Comparison of ENCODE assay signal across 26 cellular contexts in the genomic region with DNA sequence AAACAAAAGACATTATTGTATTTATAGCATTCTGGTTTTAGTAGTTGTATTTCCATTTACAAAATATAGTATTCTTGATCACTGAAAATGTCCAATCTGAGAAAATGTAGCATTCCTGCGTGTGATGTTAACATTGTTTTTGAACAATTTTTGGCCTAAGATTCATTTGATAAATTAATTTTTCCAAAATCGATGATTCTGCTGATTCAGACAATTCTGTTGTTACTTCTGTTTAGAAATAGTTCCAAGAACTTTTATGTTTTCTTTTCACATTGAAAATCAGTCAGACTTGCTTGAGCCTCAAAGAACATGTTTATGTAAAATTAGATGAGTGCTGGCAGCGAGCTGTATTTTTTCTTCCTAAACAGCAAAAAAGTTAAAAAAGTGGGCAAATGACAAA.
DNase-seq lines count a peak whose midpoint lies in the region; ATAC-seq, FAIRE-seq and TF ChIP-seq lines count a peak whose summit lies in the region.
"Had no signal": no experiment of that assay in that cellular context is flagged by ENCODE, and none has a peak within 500 bp of the region (broad histone marks: within the 10 kb centered on the region; RNA-seq: fewer than 3 reads in every experiment).

No MANE protein-coding gene starts in this region.

- no peaks in the 10 kb centered on the region for H3K79me1 ChIP-seq in IMR-90 (ENCODE audit: low read depth in 1 of 2, low read length in 2 of 2)
- no peaks in the 10 kb centered on the region for H3K79me1 ChIP-seq in mesendoderm (ENCODE audit: low read length)

- TF ChIP-seq EP300 in HepG2 (IDR thresholded peaks at IDR 0.05; ENCODE audit: low read depth in 2 of 2, low read length in 2 of 2) (no peak), HepG2 (CRISPR knock-in tag; IDR thresholded peaks at IDR 0.05; ENCODE audit: borderline replicate concordance) (no peak), K562 (IDR thresholded peaks at IDR 0.05; ENCODE audit: low read length) (no peak)

- POLR2A ChIA-PET in HepG2 (lab: Yijun Ruan, JAX) (no interaction called here), IMR-90 (lab: Charles Lee; ENCODE audit: unreplicated experiment) (no interaction called here), K562 (lab: Yijun Ruan, JAX) (interaction anchor here (0.5 kb wide), 1 partner anchor 682 kb away, joined by 3 read pairs; no protein-coding TSS in a partner anchor)

- H2AK5ac ChIP-seq in IMR-90 (ENCODE audit: low read depth, low read length) (no peak overlapping the region), mesendoderm (ENCODE audit: low read length) (no peak overlapping the region)

- FAIRE-seq in HepG2 (lab: Jason Lieb, UNC) (no peak), K562 (lab: Jason Lieb, UNC) (no peak)
- FAIRE-seq: GM12878, GM12892, GM18507, GM19239 had no signal

- no peaks in the 10 kb centered on the region for H3K79me2 ChIP-seq in HepG2 (ENCODE audit: insufficient read depth, low read length)
- no peaks in the 10 kb centered on the region for H3K79me2 ChIP-seq in K562 (ENCODE audit: control insufficient read depth, insufficient read depth, low read length)
- no peaks in the 10 kb centered on the region for H3K79me2 ChIP-seq in mesendoderm (ENCODE audit: control insufficient read depth, insufficient read depth, low read length)

- H3K4me2 ChIP-seq in HepG2 (ENCODE audit: low read depth, low read length) (no peak overlapping the region), IMR-90 (ENCODE audit: low read depth, low read length) (no peak overlapping the region), K562 (ENCODE audit: insufficient read depth, low read length) (no peak overlapping the region), mesendoderm (ENCODE audit: low read length) (no peak overlapping the region)
- H3K4me2 ChIP-seq: BLaER1 had no signal

- no peak overlapping the region for H3K9ac ChIP-seq in HepG2 (ENCODE audit: insufficient read depth, low read depth, low read length)
- no peak overlapping the region for H3K9ac ChIP-seq in IMR-90 (ENCODE audit: low read depth, low read length)
- no peak overlapping the region for H3K9ac ChIP-seq in K562 (ENCODE audit: insufficient read depth in 1 of 2, low read depth in 2 of 2, low read length in 2 of 2)
- no peak overlapping the region for H3K9ac ChIP-seq in mesendoderm (ENCODE audit: low read length)
- H3K9ac ChIP-seq: BLaER1 had no signal

- DNase-seq in HepG2 (ENCODE audit: low spot score) = no peak
- DNase-seq in right lobe of liver = no peak
- DNase-seq in IMR-90 = no peak
- no peak for DNase-seq in K562 (ENCODE audit: extremely low read depth in 1 of 4, low spot score in 3 of 4)
- no peak for DNase-seq in mesendoderm
- DNase-seq: ACHN; BE2C; C1 segment of cervical spinal cord; CD4-positive, alpha-beta memory T cell; CD4-positive, CD25-positive, alpha-beta regulatory T cell; CD8-positive, alpha-beta memory T cell; COR-L47; DMS 273 treated with DMSO at 0.1 percent for 48 hours; DMS153; DMS53; DMS79; DND-41; EL; GDM1 had no signal

- CTCF ChIA-PET in HepG2 (lab: Yijun Ruan, JAX; ENCODE audit: low intra/inter-chr PET ratio, low total read pairs) (no interaction called here), IMR-90 (lab: Yijun Ruan, JAX) (no interaction called here), K562 (lab: Yijun Ruan, JAX; ENCODE audit: low intra/inter-chr PET ratio) (no interaction called here)

- no peak overlapping the region for H4K91ac ChIP-seq in IMR-90 (ENCODE audit: insufficient read depth, low read depth, low read length)

- H2BK20ac ChIP-seq in IMR-90 (ENCODE audit: low read depth, low read length) = no peak overlapping the region

- H2AFZ ChIP-seq in HepG2 (ENCODE audit: low read length) (no peak overlapping the region), IMR-90 (replicated peaks; ENCODE audit: low read length, poor library complexity) (no peak overlapping the region), K562 (ENCODE audit: low read depth, low read length) (no peak overlapping the region)

- H2BK5ac ChIP-seq in IMR-90 (ENCODE audit: low read depth, low read length, poor library complexity, severe bottlenecking) (no peak overlapping the region), mesendoderm (ENCODE audit: low read length) (no peak overlapping the region)

- no peak overlapping the region for H3K4ac ChIP-seq in IMR-90 (ENCODE audit: low read depth, low read length)
- no peak overlapping the region for H3K4ac ChIP-seq in mesendoderm (ENCODE audit: low read depth, low read length)

- BruUV-seq in HepG2 (replicated peaks; lab: Mats Ljungman, UMichigan) = no TSS peak
- BruUV-seq in IMR-90 (replicated peaks; lab: Mats Ljungman, UMichigan) = no TSS peak
- BruUV-seq in K562 (replicated peaks; lab: Mats Ljungman, UMichigan) = no TSS peak

- H3K18ac ChIP-seq in IMR-90 (ENCODE audit: low read depth, low read length) (no peak overlapping the region), mesendoderm (ENCODE audit: low read length) (no peak overlapping the region)

- H3K14ac ChIP-seq in IMR-90 (replicated peaks; ENCODE audit: low read depth, low read length) = no peak overlapping the region

- H2AK9ac ChIP-seq in IMR-90 (replicated peaks; ENCODE audit: low read depth, low read length, poor library complexity) = no peak overlapping the region

- no peak overlapping the region for H3K56ac ChIP-seq in IMR-90 (ENCODE audit: extremely low read depth, insufficient read depth, low read length)
- H3K56ac ChIP-seq in mesendoderm (ENCODE audit: low read length) = no peak overlapping the region

- ATAC-seq in HepG2 (no peak), right lobe of liver (no peak), IMR-90 (ENCODE audit: low read depth) (no peak), K562 (no peak), GM18519 (IDR thresholded peaks at IDR 0.05; ENCODE audit: low FRiP score, unreplicated experiment) (no peak)
- ATAC-seq: GM12878 had no signal

- H2BK15ac ChIP-seq in IMR-90 (ENCODE audit: low read depth, low read length) (no peak overlapping the region), mesendoderm (replicated peaks; ENCODE audit: low read depth) (no peak overlapping the region)

- no peak overlapping the region for H3K23ac ChIP-seq in IMR-90 (ENCODE audit: low read depth, low read length)
- H3K23ac ChIP-seq in mesendoderm (ENCODE audit: low read length) = no peak overlapping the region

- TF ChIP-seq RAD21 in HepG2 (CRISPR knock-in tag; IDR thresholded peaks at IDR 0.05) = no peak
- TF ChIP-seq RAD21 in IMR-90 (IDR thresholded peaks at IDR 0.05; ENCODE audit: low read length) = no peak
- no peak for TF ChIP-seq RAD21 in K562 (CRISPR knock-in tag; conservative IDR thresholded peaks at IDR 0.05 in 1 of 2, IDR thresholded peaks at IDR 0.05 in 1 of 2)

- H3K27me3 ChIP-seq in HepG2 (ENCODE audit: control insufficient read depth in 1 of 2, insufficient read depth in 2 of 2, low read length in 2 of 2) (no peaks in the 10 kb centered on the region), right lobe of liver (no peaks in the 10 kb centered on the region), IMR-90 (ENCODE audit: control insufficient read depth, insufficient read depth, low read length) (no peaks in the 10 kb centered on the region), K562 (ENCODE audit: control insufficient read depth in 2 of 2, insufficient read depth in 2 of 2, low read length in 2 of 2) (no peaks in the 10 kb centered on the region), mesendoderm (ENCODE audit: insufficient read depth, low read length, poor library complexity) (no peaks in the 10 kb centered on the region)
- H3K27me3 ChIP-seq: BE2C, BLaER1 had no signal

- H4K5ac ChIP-seq in IMR-90 (ENCODE audit: low read depth, low read length) (no peak overlapping the region), mesendoderm (ENCODE audit: low read length) (no peak overlapping the region)

- H4K20me1 ChIP-seq in HepG2 (ENCODE audit: insufficient read depth, low read length) (no peaks in the 10 kb centered on the region), IMR-90 (ENCODE audit: insufficient read depth, low read length) (no peaks in the 10 kb centered on the region), K562 (replicated peaks; ENCODE audit: control insufficient read depth, insufficient read depth, low read length) (no peaks in the 10 kb centered on the region)
- H4K20me1 ChIP-seq: BLaER1 had no signal

- H3K4me1 ChIP-seq in HepG2 (ENCODE audit: insufficient read depth, low read length) (no peaks in the 10 kb centered on the region), right lobe of liver (no peaks in the 10 kb centered on the region), IMR-90 (ENCODE audit: control insufficient read depth, insufficient read depth, low read length) (no peaks in the 10 kb centered on the region), K562 (replicated peaks in 1 of 2; ENCODE audit: control insufficient read depth in 2 of 2, insufficient read depth in 2 of 2, low read length in 2 of 2) (no peaks in the 10 kb centered on the region), mesendoderm (ENCODE audit: control insufficient read depth, low read depth, low read length) (no peaks in the 10 kb centered on the region)
- H3K4me1 ChIP-seq: BLaER1 had no signal

- TF ChIP-seq POLR2A in HepG2 (IDR thresholded peaks at IDR 0.05; ENCODE audit: insufficient read depth in 1 of 2, low read depth in 2 of 2, low read length in 2 of 2) = no peak
- no peak for TF ChIP-seq POLR2A in right lobe of liver (IDR thresholded peaks at IDR 0.05)
- TF ChIP-seq POLR2A in IMR-90 (IDR thresholded peaks at IDR 0.05; ENCODE audit: low read depth, low read length) = no peak
- TF ChIP-seq POLR2A in K562 (conservative IDR thresholded peaks at IDR 0.05) = no peak

- in situ Hi-C loops in HepG2 (cut with HindIII; ENCODE audit: extremely low pct_ligation_motif_present, low pct_unique_long_range_greater_than_20kb) (no loop called here), IMR-90 (cut with MboI; ENCODE audit: low sequenced_read_pairs) (no loop called here), K562 (cut with MboI) (no loop called here)

- WGBS in HepG2 (ENCODE audit: low lambda C conversion rate) = 3% methylated on average over 3 of the region's 3 CpGs
- 42% methylated on average over 3 of the region's 3 CpGs for WGBS in right lobe of liver (ENCODE audit: insufficient coverage, low coverage, low lambda C conversion rate, missing lambda C conversion rate)
- no CpG with 5 or more reads among the region's 3 CpGs for WGBS in IMR-90 (ENCODE audit: extremely low coverage in 2 of 2, insufficient read length in 1 of 2), 2 experiments
- whole genome bisulfite sequencing in K562 (ENCODE audit: insufficient coverage, low coverage, missing lambda C conversion rate) = 0% methylated on average over 3 of the region's 3 CpGs
- no CpG with 5 or more reads among the region's 3 CpGs for WGBS in mesendoderm (ENCODE audit: extremely low coverage, insufficient coverage, low lambda C conversion rate)

- intact Hi-C loops in HepG2 (cut with micrococcal nuclease; ENCODE audit: unreplicated experiment) = no loop called here
- intact Hi-C loops in right lobe of liver (cut with DNase I) = no loop called here
- intact Hi-C loops in IMR-90 (cut with micrococcal nuclease) = no loop called here
- intact Hi-C loops in K562 (cut with micrococcal nuclease) = loop anchor here (5.0 kb wide), 1 partner anchor 51 kb away; no protein-coding TSS in a partner anchor

- TF ChIP-seq CTCF in HepG2 (CRISPR knock-in tag; IDR thresholded peaks at IDR 0.05) = no peak
- TF ChIP-seq CTCF in right lobe of liver (IDR thresholded peaks at IDR 0.05) = no peak
- TF ChIP-seq CTCF in IMR-90 (conservative IDR thresholded peaks at IDR 0.05; ENCODE audit: low read depth, low read length) = no peak
- no peak for TF ChIP-seq CTCF in K562 (IDR thresholded peaks at IDR 0.05 in 2 of 3, conservative IDR thresholded peaks at IDR 0.05 in 1 of 3; ENCODE audit: insufficient read depth in 2 of 3, low read depth in 1 of 3, low read length in 3 of 3)

- no peaks in the 10 kb centered on the region for H3K36me3 ChIP-seq in HepG2 (replicated peaks in 1 of 2; ENCODE audit: control insufficient read depth in 1 of 2, insufficient read depth in 2 of 2, low read length in 2 of 2)
- H3K36me3 ChIP-seq in right lobe of liver = no peaks in the 10 kb centered on the region
- H3K36me3 ChIP-seq in IMR-90 (ENCODE audit: control insufficient read depth, insufficient read depth, low read length) = no peaks in the 10 kb centered on the region
- H3K36me3 ChIP-seq in K562 (ENCODE audit: control insufficient read depth, insufficient read depth, low read length) = no peaks in the 10 kb centered on the region
- no peaks in the 10 kb centered on the region for H3K36me3 ChIP-seq in mesendoderm (ENCODE audit: control insufficient read depth, insufficient read depth, low read length)
- H3K36me3 ChIP-seq: BE2C, BLaER1 had no signal

- H2BK120ac ChIP-seq in IMR-90 (ENCODE audit: low read depth, low read length) (no peak overlapping the region), mesendoderm (ENCODE audit: low read depth, low read length) (no peak overlapping the region)

- H4K8ac ChIP-seq in IMR-90 (ENCODE audit: low read depth in 2 of 2, low read length in 2 of 2) (no peak overlapping the region), mesendoderm (ENCODE audit: low read depth, low read length) (no peak overlapping the region)

- peaks cover 93% of the 10 kb centered on the region for H3K9me3 ChIP-seq in HepG2 (ENCODE audit: low read length)
- no peaks in the 10 kb centered on the region for H3K9me3 ChIP-seq in right lobe of liver
- peaks cover 5% of the 10 kb centered on the region; the same call in 1 of the 2 replicates for H3K9me3 ChIP-seq in IMR-90 (ENCODE audit: control insufficient read depth, insufficient read depth, low read length)
- peaks cover 4% of the 10 kb centered on the region; the same call in 1 of the 2 replicates for H3K9me3 ChIP-seq in K562 (replicated peaks; ENCODE audit: control insufficient read depth, insufficient read depth, low read depth, low read length)
- H3K9me3 ChIP-seq: BE2C had no signal

- H3K9me1 ChIP-seq in IMR-90 (ENCODE audit: insufficient read depth, low read length) (no peaks in the 10 kb centered on the region), K562 (ENCODE audit: control insufficient read depth, insufficient read depth, low read length) (no peaks in the 10 kb centered on the region)

- dilution Hi-C loops in IMR-90 (cut with HindIII; ENCODE audit: low sequenced_read_pairs, unreplicated experiment) = no loop called here

- no peak overlapping the region for H3K27ac ChIP-seq in HepG2 (ENCODE audit: extremely low read length, insufficient read depth, low read length)
- H3K27ac ChIP-seq in right lobe of liver = no peak overlapping the region
- H3K27ac ChIP-seq in IMR-90 (ENCODE audit: insufficient read depth, low read length) = no peak overlapping the region
- no peak overlapping the region for H3K27ac ChIP-seq in K562 (ENCODE audit: extremely low read depth, low read depth, low read length)
- H3K27ac ChIP-seq in mesendoderm (ENCODE audit: low read depth, low read length) = no peak overlapping the region
- H3K27ac ChIP-seq: 22Rv1, BLaER1 had no signal

- H3K4me3 ChIP-seq in HepG2 (replicated peaks in 1 of 3; ENCODE audit: insufficient read depth in 1 of 3, low read depth in 2 of 3, low read length in 3 of 3) (no peak overlapping the region), right lobe of liver (no peak overlapping the region), IMR-90 (ENCODE audit: insufficient read depth, low read depth, low read length) (no peak overlapping the region), K562 (no peak overlapping the region), mesendoderm (ENCODE audit: low read length) (no peak overlapping the region)
- H3K4me3 ChIP-seq: BLaER1, GM12878 had no signal
